In the genomic region with DNA sequence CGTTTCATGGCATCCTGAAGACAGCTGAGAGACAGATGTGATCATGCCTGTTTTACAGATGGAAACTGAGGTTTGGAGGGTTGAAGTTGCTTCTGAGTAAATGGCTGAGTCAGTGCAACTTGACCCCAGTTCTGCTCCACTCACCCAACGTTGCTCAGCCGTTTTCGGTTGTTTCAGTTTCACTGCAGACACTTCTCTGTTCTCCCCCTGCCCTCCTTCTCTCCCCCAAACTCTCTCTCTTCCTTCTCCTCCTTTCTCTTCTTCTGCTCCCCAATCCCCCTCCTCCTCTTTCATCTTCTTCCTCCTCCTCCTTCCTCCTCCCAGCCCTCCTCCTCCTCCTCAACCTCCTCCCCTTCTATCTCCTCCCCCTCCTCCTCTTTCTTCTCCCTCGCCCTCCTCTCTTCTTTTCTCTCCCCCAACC, we compare ENCODE assay signal across 9 cellular contexts. TPM values are rescaled to one million over a fixed set of nuclear protein-coding genes. Genes with fewer than 3 reads are reported as not detected.
DNase-seq lines count a peak whose midpoint lies in the region; ATAC-seq and TF ChIP-seq lines count a peak whose summit lies in the region.
"Had no signal": no experiment of that assay in that cellular context is flagged by ENCODE, and none has a peak within 500 bp of the region (broad histone marks: within the 10 kb centered on the region; RNA-seq: fewer than 3 reads in every experiment).

No MANE protein-coding gene starts in this region.

- no peak for TF ChIP-seq CTCF in stomach (IDR thresholded peaks at IDR 0.05)

- 46 to 63% (median 57%) methylated on average over 5 of the region's 5 CpGs for WGBS in stomach, 5 donors

- no peak overlapping the region for H3K4me3 Mint-ChIP-seq in activated naive CD4-positive, alpha-beta T cell treated with anti-CD3 and anti-CD28 coated beads, Interleukin-2, amount 10 ng/mL, durations not matched to agents 7 days and 5 days

- H3K27me3 Mint-ChIP-seq in activated naive CD4-positive, alpha-beta T cell treated with anti-CD3 and anti-CD28 coated beads, Interleukin-2, amount 10 ng/mL, durations not matched to agents 7 days and 5 days, result peaks cover 3% of the 10 kb centered on the region

- intact Hi-C loops in stomach (cut with DNase I; ENCODE audit: low total_unique reads), result no loop called here

- no peaks in the 10 kb centered on the region for H3K9me3 ChIP-seq in stomach

- no peaks in the 10 kb centered on the region for H3K36me3 Mint-ChIP-seq in activated naive CD4-positive, alpha-beta T cell treated with anti-CD3 and anti-CD28 coated beads, Interleukin-2, amount 10 ng/mL, durations not matched to agents 7 days and 5 days

- no peak overlapping the region for H3K4me3 ChIP-seq in stomach

- peaks cover 0 to 9% (median 0%) of the 10 kb centered on the region in 4 donors for H3K4me1 ChIP-seq in stomach

- no peaks in the 10 kb centered on the region for H3K36me3 ChIP-seq in stomach

- peaks cover 25% of the 10 kb centered on the region for H3K4me1 Mint-ChIP-seq in activated naive CD4-positive, alpha-beta T cell treated with anti-CD3 and anti-CD28 coated beads, Interleukin-2, amount 10 ng/mL, durations not matched to agents 7 days and 5 days

- H3K27ac Mint-ChIP-seq in activated naive CD4-positive, alpha-beta T cell treated with anti-CD3 and anti-CD28 coated beads, Interleukin-2, amount 10 ng/mL, durations not matched to agents 7 days and 5 days, result no peak overlapping the region

- ATAC-seq in HG03432 (IDR thresholded peaks at IDR 0.05; ENCODE audit: unreplicated experiment), result peak; percentile 69

- CTCF ChIA-PET in activated naive CD4-positive, alpha-beta T cell treated with anti-CD3 and anti-CD28 coated beads, Interleukin-2, amount 10 ng/mL, durations not matched to agents 7 days and 5 days (lab: Charles Lee), result no interaction called here

- no peak for TF ChIP-seq EP300 in stomach (IDR thresholded peaks at IDR 0.05)

- DNase-seq in activated CD4-positive, alpha-beta T cell treated with anti-CD3 and anti-CD28 coated beads for 48 hours, result peak; percentile 67
- no peak for DNase-seq in activated CD4-positive, alpha-beta T cell treated with anti-CD3 and anti-CD28 coated beads, Interleukin-2, amount 50 U/mL, for 4 hours
- peak; percentile 45 for DNase-seq in activated naive CD4-positive, alpha-beta T cell treated with anti-CD3 and anti-CD28 coated beads, Interleukin-2, amount 10 ng/mL, durations not matched to agents 7 days and 5 days
- DNase-seq in stimulated activated CD8-positive, alpha-beta memory T cell treated with anti-CD3 and anti-CD28 coated beads, Interleukin-15, amount 100 ng/mL, for 48 hours (ENCODE audit: low read depth in 2 of 2), result peak; percentile 42 to 44
- no peak for DNase-seq in T-helper 9 cell
- no peak for DNase-seq in HuH-7 (ENCODE audit: low spot score)
- no peak for DNase-seq in stomach

- H3K27ac ChIP-seq in stomach, result no peak overlapping the region
- H3K27ac ChIP-seq: C4-2B had no signal

- H3K9me3 Mint-ChIP-seq in activated naive CD4-positive, alpha-beta T cell treated with anti-CD3 and anti-CD28 coated beads, Interleukin-2, amount 10 ng/mL, durations not matched to agents 7 days and 5 days, result no peaks in the 10 kb centered on the region

- TF ChIP-seq POLR2A in stomach (IDR thresholded peaks at IDR 0.05), result no peak

- no peaks in the 10 kb centered on the region for H3K27me3 ChIP-seq in stomach

RNA-seq across cellular contexts. Expression of a gene that starts 9.4 kb away (rescaled TPM):
- 10 to 100 TPM in 2 of 5 donors, 1 to 10 TPM in 3; 7.0 to 40.0 (median 8.2) TPM for total RNA-seq in stomach
- polyA plus RNA-seq in stomach, result 10 to 100 TPM; 22.2 to 38.3 (median 24.0) TPM

RNA-seq across cellular contexts. Expression of a gene that starts 41.0 kb away (rescaled TPM):
- total RNA-seq in stomach, result 1,000 to 10,000 TPM in 4 of 5 donors, 100 to 1,000 TPM in 1; 496 to 3,048 (median 1,297) TPM
- polyA plus RNA-seq in stomach, result 100 to 1,000 TPM in 1 of 3 donors, 10 to 100 TPM in 2; 33.8 to 494 (median 44.0) TPM

RNA-seq across cellular contexts. Expression of a gene that starts 51.6 kb away (rescaled TPM):
- total RNA-seq in stomach, result 100 to 1,000 TPM in 1 of 5 donors, 10 to 100 TPM in 4; 21.4 to 105 (median 50.4) TPM
- polyA plus RNA-seq in stomach, result 10 to 100 TPM in 1 of 3 donors, 1 to 10 TPM in 2; 2.3 to 10.5 (median 6.5) TPM

Comparison
In these comparisons a context has a peak if more than half of its experiments do, and no peak if none do; other contexts are left out.
1. DNase-seq: peak in activated CD4-positive, alpha-beta T cell treated with anti-CD3 and anti-CD28 coated beads for 48 hours (single experiment), activated naive CD4-positive, alpha-beta T cell treated with anti-CD3 and anti-CD28 coated beads, Interleukin-2, amount 10 ng/mL, durations not matched to agents 7 days and 5 days (single experiment) and stimulated activated CD8-positive, alpha-beta memory T cell treated with anti-CD3 and anti-CD28 coated beads, Interleukin-15, amount 100 ng/mL, for 48 hours (2 of 2); none in activated CD4-positive, alpha-beta T cell treated with anti-CD3 and anti-CD28 coated beads, Interleukin-2, amount 50 U/mL, for 4 hours (0 of 2), T-helper 9 cell (single experiment), HuH-7 (single experiment) and stomach (single experiment).